23 cellular contexts compared by ENCODE assay signal in the genomic region with DNA sequence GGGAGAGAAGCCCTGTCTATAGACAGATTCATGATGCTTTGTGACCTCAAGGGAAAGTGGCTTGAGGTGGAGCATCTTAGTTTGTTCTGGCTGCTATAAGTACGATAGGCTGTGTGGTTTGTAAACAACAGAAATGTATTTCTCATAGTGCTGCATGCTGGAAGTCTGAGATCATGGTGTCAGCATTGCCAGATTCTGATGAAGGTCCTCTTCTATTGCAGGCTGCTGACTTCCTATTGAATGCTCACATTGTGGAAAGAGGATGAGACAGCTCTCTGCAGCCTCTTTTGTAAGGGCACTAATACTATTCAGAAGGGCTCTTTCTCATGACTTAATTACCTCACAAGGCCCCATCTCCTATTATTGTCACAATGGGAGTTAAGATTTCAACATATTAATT.
A peak's percentile ranks its signal among the peaks of the same experiment; 100 is the strongest.
DNase-seq lines count a peak whose midpoint lies in the region; ATAC-seq, FAIRE-seq and TF ChIP-seq lines count a peak whose summit lies in the region.
"Had no signal": no experiment of that assay in that cellular context is flagged by ENCODE, and none has a peak within 500 bp of the region (broad histone marks: within the 10 kb centered on the region; RNA-seq: fewer than 3 reads in every experiment).

No MANE protein-coding gene starts in this region.

- no peak overlapping the region for H3K4me2 ChIP-seq in GM23248 (ENCODE audit: unreplicated experiment)
- peak overlapping the region; percentile 49 for H3K4me2 ChIP-seq in astrocyte (ENCODE audit: low read length)

- no peaks in the 10 kb centered on the region for H3K9me3 Mint-ChIP-seq in astrocyte (ENCODE audit: unreplicated experiment)
- peaks cover 4% of the 10 kb centered on the region for H3K9me3 Mint-ChIP-seq in CD4-positive, alpha-beta T cell

- no peaks in the 10 kb centered on the region for H3K36me3 Mint-ChIP-seq in astrocyte (ENCODE audit: low read depth, unreplicated experiment)
- no peaks in the 10 kb centered on the region for H3K36me3 Mint-ChIP-seq in CD4-positive, alpha-beta T cell (ENCODE audit: low read depth)
- H3K36me3 Mint-ChIP-seq: naive B cell had no signal

- H3K79me2 ChIP-seq in GM23248 (ENCODE audit: insufficient read depth) (no peaks in the 10 kb centered on the region), astrocyte (ENCODE audit: insufficient read depth, low read length) (no peaks in the 10 kb centered on the region)

- no peak overlapping the region for H3K4me3 ChIP-seq in GM23248
- no peak overlapping the region for H3K4me3 ChIP-seq in astrocyte (ENCODE audit: insufficient read depth, low read depth, low read length)
- no peak overlapping the region for H3K4me3 ChIP-seq in skeletal muscle cell (ENCODE audit: low read depth, low read length)
- H3K4me3 ChIP-seq in transverse colon, result no peak overlapping the region
- H3K4me3 ChIP-seq: GM12878, lower lobe of right lung, skin epidermis had no signal

- H4K20me1 ChIP-seq in GM23248 (ENCODE audit: insufficient read depth), result no peaks in the 10 kb centered on the region
- H4K20me1 ChIP-seq in astrocyte (ENCODE audit: insufficient read depth, low read length), result no peaks in the 10 kb centered on the region

- no peaks in the 10 kb centered on the region for H3F3A ChIP-seq in GM23248 (ENCODE audit: insufficient read depth)

- H3K4me1 ChIP-seq in GM23248 (ENCODE audit: insufficient read depth) (no peaks in the 10 kb centered on the region), astrocyte (ENCODE audit: insufficient read depth, low read length) (peaks cover 12% of the 10 kb centered on the region), transverse colon (no peaks in the 10 kb centered on the region)
- H3K4me1 ChIP-seq: BE2C, lower lobe of right lung had no signal

- no peaks in the 10 kb centered on the region for H3K27me3 ChIP-seq in GM23248 (replicated peaks; ENCODE audit: insufficient read depth)
- no peaks in the 10 kb centered on the region for H3K27me3 ChIP-seq in astrocyte (ENCODE audit: insufficient read depth, low read length)
- H3K27me3 ChIP-seq in transverse colon, result no peaks in the 10 kb centered on the region
- no peaks in the 10 kb centered on the region for H3K27me3 ChIP-seq in CD4-positive, alpha-beta T cell (ENCODE audit: control insufficient read depth, insufficient read depth, low read length)
- H3K27me3 ChIP-seq: BE2C had no signal

- no peak for FAIRE-seq in astrocyte (lab: Jason Lieb, UNC)
- FAIRE-seq: D721Med, GM12878 had no signal

- DNase-seq in GM23248 (peak; percentile 25), astrocyte (ENCODE audit: low read depth) (peak; percentile 33), globus pallidus (ENCODE audit: low spot score) (peak; percentile 86), skeletal muscle cell (ENCODE audit: low read depth) (peak; percentile 82), transverse colon (no peak), NCI-H524 (lab: John Stamatoyannopoulos, UW) (no peak), NCI-H524 treated with DMSO at 0.1 percent for 48 hours (lab: John Stamatoyannopoulos, UW) (no peak)
- no peak for DNase-seq in CD4-positive, alpha-beta T cell
- DNase-seq: activated CD4-positive, alpha-beta T cell treated with anti-CD3 and anti-CD28 coated beads for 4 hours; activated CD8-positive, alpha-beta memory T cell treated with anti-CD3 and anti-CD28 coated beads, Interleukin-2, amount 50 U/mL, for 48 hours; activated naive CD4-positive, alpha-beta T cell; BE2C; GDM1; lower lobe of right lung; naive B cell; NCI-H1694; stimulated activated CD4-positive, alpha-beta T cell treated with anti-CD3 and anti-CD28 coated beads, Interleukin-4, amount 100 ng/mL, for 24 hours; SW 1271 had no signal

- CTCF ChIA-PET in CD4-positive, alpha-beta T cell (lab: Charles Lee), result no interaction called here

- in situ Hi-C loops in GM23248 (cut with MboI) (no loop called here), transverse colon (cut with MboI; ENCODE audit: low pct_ligation_motif_present in 1 of 4, low pct_unique_long_range_greater_than_20kb in 1 of 4, low sequenced_read_pairs in 3 of 4) (no loop called here)

- no peaks in the 10 kb centered on the region for H3K36me3 ChIP-seq in GM23248 (ENCODE audit: low read depth)
- H3K36me3 ChIP-seq in astrocyte (ENCODE audit: insufficient read depth, low read length), result no peaks in the 10 kb centered on the region
- H3K36me3 ChIP-seq in transverse colon, result no peaks in the 10 kb centered on the region
- H3K36me3 ChIP-seq: BE2C, lower lobe of right lung had no signal

- H2AFZ ChIP-seq in GM23248 (no peak overlapping the region), astrocyte (ENCODE audit: low read depth, low read length) (peak overlapping the region; percentile 16)

- H3K4me3 Mint-ChIP-seq in astrocyte (ENCODE audit: unreplicated experiment), result no peak overlapping the region
- no peak overlapping the region for H3K4me3 Mint-ChIP-seq in CD4-positive, alpha-beta T cell
- H3K4me3 Mint-ChIP-seq: dendritic cell treated with granulocyte-macrophage colony-stimulating factor and Interleukin-4, amounts not matched to agents 40 ng/mL and 50 ng/mL, for 4 days; naive B cell had no signal

- H3K9me2 ChIP-seq in GM23248 (ENCODE audit: insufficient read depth), result no peaks in the 10 kb centered on the region

- no peak for ATAC-seq in CD4-positive, alpha-beta T cell (ENCODE audit: poor library complexity)
- ATAC-seq: GM12878, lower lobe of right lung had no signal

- H3K9me3 ChIP-seq in GM23248 (ENCODE audit: low read depth) (no peaks in the 10 kb centered on the region), astrocyte (ENCODE audit: insufficient read depth, low read depth, low read length) (no peaks in the 10 kb centered on the region), transverse colon (peaks cover 0 to 4% of the 10 kb centered on the region in 2 donors)
- H3K9me3 ChIP-seq in CD4-positive, alpha-beta T cell (ENCODE audit: control insufficient read depth, low read length), result no peaks in the 10 kb centered on the region
- H3K9me3 ChIP-seq: BE2C, lower lobe of right lung had no signal

- H3K27ac ChIP-seq in GM23248, result peak overlapping the region; percentile 37; the same call in 1 of the 2 replicates
- peak overlapping the region; percentile 78 for H3K27ac ChIP-seq in astrocyte (ENCODE audit: low read depth, low read length)
- no peak overlapping the region for H3K27ac ChIP-seq in transverse colon
- H3K27ac ChIP-seq in CD4-positive, alpha-beta T cell (ENCODE audit: low read depth, low read length), result no peak overlapping the region
- H3K27ac ChIP-seq: lower lobe of right lung, RWPE1, skin epidermis had no signal

- 4 to 8% methylated on average over 1 of the region's 1 CpG for WGBS in GM23248 (ENCODE audit: low coverage in 1 of 2, low lambda C conversion rate in 2 of 2, missing lambda C conversion rate in 2 of 2), 2 experiments
- whole genome bisulfite sequencing in transverse colon (ENCODE audit: low coverage in 1 of 2), 2 donors, result 42 to 50% methylated on average over 1 of the region's 1 CpG

- TF ChIP-seq POLR2A in transverse colon (IDR thresholded peaks at IDR 0.05), result no peak

- TF ChIP-seq EP300 in transverse colon (IDR thresholded peaks at IDR 0.05; ENCODE audit: low read depth), result no peak

- no peaks in the 10 kb centered on the region for H3K27me3 Mint-ChIP-seq in astrocyte (ENCODE audit: low read depth, unreplicated experiment)
- H3K27me3 Mint-ChIP-seq in CD4-positive, alpha-beta T cell, result no peaks in the 10 kb centered on the region
- H3K27me3 Mint-ChIP-seq: dendritic cell treated with granulocyte-macrophage colony-stimulating factor and Interleukin-4, amounts not matched to agents 40 ng/mL and 50 ng/mL, for 4 days; naive B cell had no signal

- POLR2A ChIA-PET in CD4-positive, alpha-beta T cell (lab: Charles Lee), result interaction anchor here (1.1 kb wide), 1 partner anchor 9 kb away, joined by 3 read pairs; no protein-coding TSS in a partner anchor

- peak overlapping the region; percentile 92 for H3K27ac Mint-ChIP-seq in astrocyte (ENCODE audit: unreplicated experiment)
- H3K27ac Mint-ChIP-seq in CD4-positive, alpha-beta T cell, result no peak overlapping the region
- H3K27ac Mint-ChIP-seq: dendritic cell treated with granulocyte-macrophage colony-stimulating factor and Interleukin-4, amounts not matched to agents 40 ng/mL and 50 ng/mL, for 4 days; naive B cell had no signal

- peaks cover 15% of the 10 kb centered on the region for H3K4me1 Mint-ChIP-seq in astrocyte (ENCODE audit: low read depth, unreplicated experiment)
- H3K4me1 Mint-ChIP-seq in CD4-positive, alpha-beta T cell (ENCODE audit: low read depth), result no peaks in the 10 kb centered on the region
- H3K4me1 Mint-ChIP-seq: naive B cell had no signal

- no peak for TF ChIP-seq CTCF in astrocyte (IDR thresholded peaks at IDR 0.05; ENCODE audit: insufficient read depth, low read depth, low read length)
- TF ChIP-seq CTCF in transverse colon (IDR thresholded peaks at IDR 0.05), result no peak
- TF ChIP-seq CTCF in CD4-positive, alpha-beta T cell (IDR thresholded peaks at IDR 0.05), result no peak

- intact Hi-C loops in transverse colon (cut with DNase I; ENCODE audit: low total_unique reads), result no loop called here
- intact Hi-C loops in CD4-positive, alpha-beta T cell (cut with DNase I, micrococcal nuclease), result no loop called here

- H3K9ac ChIP-seq in GM23248 (no peak overlapping the region), astrocyte (ENCODE audit: low read length) (peak overlapping the region; percentile 48)

Comparison
In these comparisons a context has a peak if more than half of its experiments do, and no peak if none do; other contexts are left out.
1. DNase-seq: peak in GM23248 (single experiment), astrocyte (single experiment), globus pallidus (single experiment) and skeletal muscle cell (single experiment); none in transverse colon (single experiment), NCI-H524 (0 of 2), NCI-H524 treated with DMSO at 0.1 percent for 48 hours (single experiment) and CD4-positive, alpha-beta T cell (0 of 10).
2. H3K27ac ChIP-seq: peak in GM23248 (single experiment) and astrocyte (single experiment); none in transverse colon (0 of 4) and CD4-positive, alpha-beta T cell (single experiment).